18 cellular contexts compared by ENCODE assay signal in the genomic region with DNA sequence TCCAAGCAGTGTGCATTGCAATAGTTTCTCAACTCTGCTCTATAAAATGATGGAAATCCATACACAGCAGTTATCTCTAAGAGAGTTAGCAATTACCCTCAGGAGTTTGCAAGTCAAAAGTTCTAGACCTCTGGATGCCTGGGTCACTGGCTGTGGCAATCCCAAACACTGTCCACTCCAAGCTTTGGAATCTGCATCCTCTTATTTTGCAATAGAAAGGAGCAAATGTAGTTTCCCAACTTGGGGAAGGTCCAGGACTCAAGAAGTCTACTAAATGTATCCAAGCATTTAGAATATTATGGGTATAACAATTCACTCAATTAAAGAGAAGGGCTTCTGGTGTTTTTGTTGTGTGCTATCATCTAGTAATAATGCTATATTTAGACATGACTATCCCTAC.
"Had no signal": no experiment of that assay in that cellular context is flagged by ENCODE, and none has a peak within 500 bp of the region (broad histone marks: within the 10 kb centered on the region; RNA-seq: fewer than 3 reads in every experiment).

No MANE protein-coding gene starts in this region.

- FAIRE-seq: islet of Langerhans had no signal

- H3K4me1 ChIP-seq: colonic mucosa, esophagus squamous epithelium, transverse colon had no signal

- H3K27ac ChIP-seq: colonic mucosa, esophagus squamous epithelium, heart right ventricle, neutrophil, transverse colon had no signal

- ATAC-seq: left lobe of liver; mucosa of descending colon; naive thymus-derived CD8-positive, alpha-beta T cell; stimulated activated effector memory CD8-positive, alpha-beta T cell treated with anti-CD3 and anti-CD28 coated beads, Interleukin-12 subunit alpha, Interleukin-12 subunit beta, amount 100 ng/mL, for 72 hours; stimulated activated naive CD8-positive, alpha-beta T cell treated with anti-CD3 and anti-CD28 coated beads, Interleukin-15, Interleukin-2, amounts not matched to agents 100 U/mL and 50 U/mL, for 24 hours had no signal

- H3K4me3 ChIP-seq: colonic mucosa, esophagus squamous epithelium, heart right ventricle, mucosa of descending colon, smooth muscle cell, transverse colon had no signal

- H3K9me3 ChIP-seq: colonic mucosa, esophagus squamous epithelium, heart right ventricle, mucosa of descending colon, neutrophil, transverse colon had no signal

- H3K36me3 ChIP-seq: colonic mucosa, esophagus squamous epithelium, heart right ventricle, neutrophil, transverse colon had no signal

- DNase-seq: caudate nucleus; colonic mucosa; dermis blood vessel endothelial cell; esophagus squamous epithelium; foreskin melanocyte; heart right ventricle; hypothalamus; mammary epithelial cell; mucosa of descending colon; naive thymus-derived CD8-positive, alpha-beta T cell; stimulated activated CD4-positive, alpha-beta T cell treated with anti-CD3 and anti-CD28 coated beads, Interleukin-2, amount 100 ng/mL, for 48 hours; stimulated activated naive CD8-positive, alpha-beta T cell treated with anti-CD3 and anti-CD28 coated beads, Interleukin-15, Interleukin-2, amounts not matched to agents 100 U/mL and 50 U/mL, for 24 hours; transverse colon had no signal
